23 cellular contexts compared by ENCODE assay signal in genomic region chr11:12993626-12994025, GRCh38. TPM values are rescaled to one million over a fixed set of nuclear protein-coding genes. Genes with fewer than 3 reads are reported as not detected.
"Had no signal": no experiment of that assay in that cellular context is flagged by ENCODE, and none has a peak within 500 bp of the region (broad histone marks: within the 10 kb centered on the region; RNA-seq: fewer than 3 reads in every experiment).

No MANE protein-coding gene starts in this region.

- DNase-seq: effector CD4-positive, alpha-beta T cell; endodermal cell; immature natural killer cell; kidney; left colon; mucosa of descending colon; naive thymus-derived CD8-positive, alpha-beta T cell; posterior cingulate gyrus; spleen; stimulated activated CD4-positive, alpha-beta T cell treated with anti-CD3 and anti-CD28 coated beads, Interleukin-15, amount 100 ng/mL, for 24 hours; stimulated activated CD4-positive, alpha-beta T cell treated with anti-CD3 and anti-CD28 coated beads, Interleukin-1b, Interleukin-23, amount 100 ng/mL, for 48 hours; stimulated activated CD4-positive, alpha-beta T cell treated with anti-CD3 and anti-CD28 coated beads, Interleukin-4, amount 100 ng/mL, for 24 hours; tibial artery had no signal

- H3K27ac ChIP-seq: coronary artery, esophagus muscularis mucosa, spleen, tibial artery had no signal

- H3K27me3 Mint-ChIP-seq: stimulated activated memory B cell treated with anti-CD40 and anti-IgM and Interleukin-4, amounts not matched to agents 10 μg/mL and 1 μg/mL and 100 μg/mL, for 72 hours had no signal

- ATAC-seq: left colon; mucosa of descending colon; naive thymus-derived CD8-positive, alpha-beta T cell; sciatic nerve; stimulated activated memory B cell treated with anti-CD40 and anti-IgM and Interleukin-4, amounts not matched to agents 10 μg/mL and 1 μg/mL and 100 μg/mL, for 72 hours had no signal

- H3K27me3 ChIP-seq: esophagus muscularis mucosa, spleen, tibial artery had no signal

- H3K36me3 ChIP-seq: esophagus muscularis mucosa, spleen, tibial artery had no signal

- H3K9me3 Mint-ChIP-seq: stimulated activated memory B cell treated with anti-CD40 and anti-IgM and Interleukin-4, amounts not matched to agents 10 μg/mL and 1 μg/mL and 100 μg/mL, for 72 hours had no signal

- H3K4me1 Mint-ChIP-seq: immature natural killer cell; naive thymus-derived CD8-positive, alpha-beta T cell; stimulated activated memory B cell treated with anti-CD40 and anti-IgM and Interleukin-4, amounts not matched to agents 10 μg/mL and 1 μg/mL and 100 μg/mL, for 72 hours had no signal

- H3K4me1 ChIP-seq: esophagus muscularis mucosa, spleen, tibial artery had no signal

- FAIRE-seq: endothelial cell of umbilical vein, kidney had no signal

- H3K4me3 ChIP-seq: coronary artery, esophagus muscularis mucosa, mucosa of descending colon, spleen, tibial artery had no signal

- H3K27ac Mint-ChIP-seq: endodermal cell; immature natural killer cell; naive thymus-derived CD8-positive, alpha-beta T cell; stimulated activated memory B cell treated with anti-CD40 and anti-IgM and Interleukin-4, amounts not matched to agents 10 μg/mL and 1 μg/mL and 100 μg/mL, for 72 hours; stimulated activated naive CD8-positive, alpha-beta T cell treated with anti-CD3 and anti-CD28 coated beads, Interleukin-15, Interleukin-2, amounts not matched to agents 100 ng/mL and 50 ng/mL, for 24 hours had no signal

- H3K4me3 Mint-ChIP-seq: endodermal cell; immature natural killer cell; naive thymus-derived CD8-positive, alpha-beta T cell; stimulated activated memory B cell treated with anti-CD40 and anti-IgM and Interleukin-4, amounts not matched to agents 10 μg/mL and 1 μg/mL and 100 μg/mL, for 72 hours; stimulated activated naive CD8-positive, alpha-beta T cell treated with anti-CD3 and anti-CD28 coated beads, Interleukin-15, Interleukin-2, amounts not matched to agents 100 ng/mL and 50 ng/mL, for 24 hours had no signal

- H3K9me3 ChIP-seq: esophagus muscularis mucosa, mucosa of descending colon, tibial artery had no signal

- H3K36me3 Mint-ChIP-seq: naive thymus-derived CD8-positive, alpha-beta T cell; stimulated activated memory B cell treated with anti-CD40 and anti-IgM and Interleukin-4, amounts not matched to agents 10 μg/mL and 1 μg/mL and 100 μg/mL, for 72 hours had no signal

RNA-seq across cellular contexts. Expression of gene RASSF10, which starts 15.5 kb away (rescaled TPM):
- total RNA-seq: chondrocyte; endothelial cell of umbilical vein; fibroblast of villous mesenchyme; naive thymus-derived CD8-positive, alpha-beta T cell; osteocyte; spleen had no signal
- polyA plus RNA-seq: immature natural killer cell; naive thymus-derived CD8-positive, alpha-beta T cell; neural cell; spleen had no signal
